26 cellular contexts compared by ENCODE assay signal in genomic region chr20:11047559-11047958, GRCh38.
DNase-seq lines count a peak whose midpoint lies in the region; ATAC-seq, FAIRE-seq and TF ChIP-seq lines count a peak whose summit lies in the region.
"Had no signal": no experiment of that assay in that cellular context is flagged by ENCODE, and none has a peak within 500 bp of the region (broad histone marks: within the 10 kb centered on the region; RNA-seq: fewer than 3 reads in every experiment).

No MANE protein-coding gene starts in this region.

- H3K27me3 ChIP-seq in GM23338 (ENCODE audit: insufficient read depth) = no peaks in the 10 kb centered on the region
- H3K27me3 ChIP-seq: MG63 had no signal

- no peaks in the 10 kb centered on the region for H3K9me3 Mint-ChIP-seq in activated CD4-positive, alpha-beta T cell treated with anti-CD3 and anti-CD28 coated beads, Interleukin-2, amount 10 ng/mL, durations not matched to agents 7 days and 5 days
- no peaks in the 10 kb centered on the region for H3K9me3 Mint-ChIP-seq in GM23338
- H3K9me3 Mint-ChIP-seq: activated T-cell treated with anti-CD3 and anti-CD28 coated beads, Interleukin-2, amount 50 U/mL, for 4 hours; type B pancreatic cell had no signal

- H3K4me3 ChIP-seq in astrocyte of the cerebellum (ENCODE audit: low read depth, low read length) (no peak overlapping the region), GM23338 (no peak overlapping the region)
- H3K4me3 ChIP-seq: MG63 had no signal

- H3K4me1 Mint-ChIP-seq in activated CD4-positive, alpha-beta T cell treated with anti-CD3 and anti-CD28 coated beads, Interleukin-2, amount 10 ng/mL, durations not matched to agents 7 days and 5 days = no peaks in the 10 kb centered on the region
- H3K4me1 Mint-ChIP-seq in GM23338 = no peaks in the 10 kb centered on the region
- H3K4me1 Mint-ChIP-seq: IgD-negative memory B cell, memory B cell had no signal

- in situ Hi-C loops in astrocyte of the cerebellum (cut with HindIII; ENCODE audit: low sequenced_read_pairs) = no loop called here

- no peaks in the 10 kb centered on the region for H3F3A ChIP-seq in GM23338 (replicated peaks; ENCODE audit: low read depth)

- H3K36me3 ChIP-seq in GM23338 (ENCODE audit: insufficient read depth) = no peaks in the 10 kb centered on the region
- H3K36me3 ChIP-seq: MG63 had no signal

- no peaks in the 10 kb centered on the region for H3K27me3 Mint-ChIP-seq in activated CD4-positive, alpha-beta T cell treated with anti-CD3 and anti-CD28 coated beads, Interleukin-2, amount 10 ng/mL, durations not matched to agents 7 days and 5 days
- H3K27me3 Mint-ChIP-seq in GM23338 (ENCODE audit: insufficient read depth, low read depth, poor library complexity) = no peaks in the 10 kb centered on the region
- H3K27me3 Mint-ChIP-seq: IgD-negative memory B cell, memory B cell had no signal

- H3K4me3 Mint-ChIP-seq in activated CD4-positive, alpha-beta T cell treated with anti-CD3 and anti-CD28 coated beads, Interleukin-2, amount 10 ng/mL, durations not matched to agents 7 days and 5 days = no peak overlapping the region
- H3K4me3 Mint-ChIP-seq in GM23338 = no peak overlapping the region
- H3K4me3 Mint-ChIP-seq: activated T-cell treated with anti-CD3 and anti-CD28 coated beads, Interleukin-2, amount 50 U/mL, for 4 hours; CD8-positive, alpha-beta T cell; IgD-negative memory B cell; memory B cell; type B pancreatic cell had no signal

- POLR2A ChIA-PET in activated CD4-positive, alpha-beta T cell treated with anti-CD3 and anti-CD28 coated beads, Interleukin-2, amount 10 ng/mL, durations not matched to agents 7 days and 5 days (lab: Charles Lee) = no interaction called here

- DNase-seq in A172 (ENCODE audit: low spot score) = peak; percentile 65
- DNase-seq in HTR-8/SVneo (ENCODE audit: insufficient read length, low spot score) = peak; percentile 1
- peak; percentile 28 for DNase-seq in astrocyte of the cerebellum (ENCODE audit: low read depth)
- peak; percentile 20 for DNase-seq in iris pigment epithelial cell (ENCODE audit: low read depth)
- no peak for DNase-seq in activated CD4-positive, alpha-beta T cell treated with anti-CD3 and anti-CD28 coated beads, Interleukin-2, amount 10 ng/mL, durations not matched to agents 7 days and 5 days
- no peak for DNase-seq in NCI-H345 (lab: John Stamatoyannopoulos, UW)
- no peak for DNase-seq in GM23338 (ENCODE audit: low spot score)
- DNase-seq: 8988T; activated CD4-positive, CD25-positive, alpha-beta regulatory T cell treated with anti-CD3 and anti-CD28 coated beads, Interleukin-2, amount 50 U/mL, for 72 hours; activated CD8-positive, alpha-beta memory T cell treated with anti-CD3 and anti-CD28 coated beads for 24 hours; activated naive CD4-positive, alpha-beta T cell treated with Interleukin-2 at 50 U/mL for 16 hours; activated T-cell treated with anti-CD3 and anti-CD28 coated beads, Interleukin-2, amount 50 U/mL, for 4 hours; AML-193; CD8-positive, alpha-beta T cell; cerebellar nuclear complex; MG63; NCI-H2107; NCI-H510A; nucleus accumbens; stimulated activated CD4-positive, alpha-beta T cell treated with anti-CD3 and anti-CD28 coated beads, Interleukin-12 subunit alpha, Interleukin-12 subunit beta, amount 100 ng/mL, for 4 hours; SW 1271 had no signal

- CTCF ChIA-PET in activated CD4-positive, alpha-beta T cell treated with anti-CD3 and anti-CD28 coated beads, Interleukin-2, amount 10 ng/mL, durations not matched to agents 7 days and 5 days (lab: Charles Lee) = no interaction called here

- H3K4me2 ChIP-seq in GM23338 = no peak overlapping the region

- no peak overlapping the region for H2AFZ ChIP-seq in GM23338

- no peak overlapping the region for H3K27ac Mint-ChIP-seq in activated CD4-positive, alpha-beta T cell treated with anti-CD3 and anti-CD28 coated beads, Interleukin-2, amount 10 ng/mL, durations not matched to agents 7 days and 5 days
- no peak overlapping the region for H3K27ac Mint-ChIP-seq in GM23338
- H3K27ac Mint-ChIP-seq: CD8-positive, alpha-beta T cell; IgD-negative memory B cell; memory B cell; type B pancreatic cell had no signal

- H3K79me2 ChIP-seq in GM23338 (replicated peaks; ENCODE audit: insufficient read depth) = no peaks in the 10 kb centered on the region

- no peak for FAIRE-seq in HTR-8/SVneo (lab: Jason Lieb, UNC)
- FAIRE-seq: GM12891 had no signal

- H3K9me2 ChIP-seq in GM23338 (ENCODE audit: insufficient read depth) = peaks cover 16% of the 10 kb centered on the region

- H4K20me1 ChIP-seq in GM23338 (replicated peaks; ENCODE audit: insufficient read depth) = no peaks in the 10 kb centered on the region

- H3K27ac ChIP-seq in GM23338 (ENCODE audit: low read depth) = no peak overlapping the region

- H3K36me3 Mint-ChIP-seq in activated CD4-positive, alpha-beta T cell treated with anti-CD3 and anti-CD28 coated beads, Interleukin-2, amount 10 ng/mL, durations not matched to agents 7 days and 5 days (ENCODE audit: low read depth) = no peaks in the 10 kb centered on the region
- H3K36me3 Mint-ChIP-seq in GM23338 (ENCODE audit: low read depth) = no peaks in the 10 kb centered on the region
- H3K36me3 Mint-ChIP-seq: CD8-positive, alpha-beta T cell; IgD-negative memory B cell; memory B cell; type B pancreatic cell had no signal

- TF ChIP-seq CTCF in astrocyte of the cerebellum (IDR thresholded peaks at IDR 0.05; ENCODE audit: low read depth, low read length, missing control alignments) (no peak), GM23338 (conservative IDR thresholded peaks at IDR 0.05; ENCODE audit: low read depth in 2 of 2) (no peak)

- ATAC-seq in GM19023 (IDR thresholded peaks at IDR 0.05; ENCODE audit: unreplicated experiment) = no peak
- no peak for ATAC-seq in GM23338
- ATAC-seq: activated T-cell treated with anti-CD3 and anti-CD28 coated beads, Interleukin-2, amount 50 U/mL, for 4 hours; CD8-positive, alpha-beta T cell had no signal

- H3K4me1 ChIP-seq in GM23338 (ENCODE audit: insufficient read depth) = no peaks in the 10 kb centered on the region

TF ChIP-seq in GM23338, 12 proteins besides CTCF, POLR2A, EP300 and RAD21 (continues in another document):
- TF ChIP-seq ETS1 (IDR thresholded peaks at IDR 0.05) (no peak), POLR2AphosphoS5 (IDR thresholded peaks at IDR 0.05; ENCODE audit: low read depth) (no peak), EZH2phosphoT487 (IDR thresholded peaks at IDR 0.05; ENCODE audit: unreplicated experiment) (no peak), EZH2 (IDR thresholded peaks at IDR 0.05; ENCODE audit: low read depth, unreplicated experiment) (no peak), ZNF114 (CRISPR knock-in tag; IDR thresholded peaks at IDR 0.05) (no peak), STAT1 (IDR thresholded peaks at IDR 0.05; ENCODE audit: unreplicated experiment) (no peak), NANOG (IDR thresholded peaks at IDR 0.05; ENCODE audit: borderline replicate concordance) (no peak)

Comparison
In these comparisons a context has a peak if more than half of its experiments do, and no peak if none do; other contexts are left out.
1. DNase-seq: peak in A172 (single experiment), HTR-8/SVneo (single experiment), astrocyte of the cerebellum (single experiment) and iris pigment epithelial cell (single experiment); none in activated CD4-positive, alpha-beta T cell treated with anti-CD3 and anti-CD28 coated beads, Interleukin-2, amount 10 ng/mL, durations not matched to agents 7 days and 5 days (single experiment), NCI-H345 (single experiment) and GM23338 (single experiment).